In the genomic region with DNA sequence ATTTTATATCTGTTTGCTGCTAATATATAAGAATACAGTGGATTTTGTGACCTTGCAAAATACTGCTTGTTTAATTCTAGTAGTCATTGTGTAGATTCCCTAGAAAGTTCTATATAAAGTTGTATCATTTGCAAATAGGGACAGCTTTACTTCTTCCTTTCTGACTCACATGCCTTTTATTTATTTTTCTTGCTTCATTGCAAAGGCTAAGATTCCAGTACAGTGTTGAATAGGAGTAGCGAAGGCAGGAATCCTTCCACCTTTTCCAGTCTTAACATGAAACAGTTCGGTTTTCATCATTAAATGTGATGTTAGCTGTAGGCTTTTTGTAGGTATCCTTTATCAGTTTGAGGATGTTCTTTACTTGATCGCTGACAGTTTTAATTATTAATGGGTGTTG, we compare ENCODE assay signal across 1 cellular context.
TF ChIP-seq lines count a peak whose summit lies in the region.

No MANE protein-coding gene starts in this region.

TF ChIP-seq in A549, 52 proteins besides CTCF, POLR2A, EP300 and RAD21 (continued from another document):
- TF ChIP-seq, protein P1, sequence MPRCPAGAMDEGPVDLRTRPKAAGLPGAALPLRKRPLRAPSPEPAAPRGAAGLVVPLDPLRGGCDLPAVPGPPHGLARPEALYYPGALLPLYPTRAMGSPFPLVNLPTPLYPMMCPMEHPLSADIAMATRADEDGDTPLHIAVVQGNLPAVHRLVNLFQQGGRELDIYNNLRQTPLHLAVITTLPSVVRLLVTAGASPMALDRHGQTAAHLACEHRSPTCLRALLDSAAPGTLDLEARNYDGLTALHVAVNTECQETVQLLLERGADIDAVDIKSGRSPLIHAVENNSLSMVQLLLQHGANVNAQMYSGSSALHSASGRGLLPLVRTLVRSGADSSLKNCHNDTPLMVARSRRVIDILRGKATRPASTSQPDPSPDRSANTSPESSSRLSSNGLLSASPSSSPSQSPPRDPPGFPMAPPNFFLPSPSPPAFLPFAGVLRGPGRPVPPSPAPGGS (IDR thresholded peaks at IDR 0.05) = no peak
- TF ChIP-seq POLR2AphosphoS2 (conservative IDR thresholded peaks at IDR 0.05; ENCODE audit: low read length) = no peak
- no peak for TF ChIP-seq FOSL2 (IDR thresholded peaks at IDR 0.05)
- TF ChIP-seq FOSL2 (CRISPR knock-in tag; IDR thresholded peaks at IDR 0.05) = peak; percentile 63
- peak in 1 of 2 experiments; percentile 55; a peak in 2 of 4 replicates for TF ChIP-seq CEBPB (IDR thresholded peaks at IDR 0.05)
- TF ChIP-seq HEYL (CRISPR knock-in tag; IDR thresholded peaks at IDR 0.05) = no peak
- TF ChIP-seq NR3C1 (IDR thresholded peaks at IDR 0.05) = no peak
- no peak for TF ChIP-seq KDM1A (IDR thresholded peaks at IDR 0.05; ENCODE audit: low read depth)
- TF ChIP-seq HOXB13 (CRISPR knock-in tag; IDR thresholded peaks at IDR 0.05; ENCODE audit: low read depth) = peak; percentile 58; the same call in 1 of the 2 replicates
